8 cellular contexts compared by ENCODE assay signal in the genomic region with DNA sequence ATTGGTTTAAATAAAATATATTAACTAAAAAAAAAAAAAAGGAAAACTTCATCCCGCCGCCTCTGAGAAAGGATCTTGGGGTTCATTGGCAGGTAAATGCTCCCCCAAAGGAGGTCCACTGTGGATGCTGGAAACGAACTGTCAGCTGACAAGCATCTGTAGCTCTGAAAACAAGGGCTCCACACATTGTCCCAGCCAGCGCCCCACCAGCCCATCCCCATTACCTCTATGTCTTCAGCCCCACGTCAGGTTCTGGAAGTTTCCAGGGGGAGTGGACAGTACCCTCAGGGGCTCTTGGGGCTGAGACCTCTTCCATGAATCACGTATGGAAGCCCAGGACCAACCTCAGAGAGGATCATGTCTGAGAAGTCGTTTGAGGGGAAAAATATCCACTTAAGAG.
DNase-seq lines count a peak whose midpoint lies in the region; ATAC-seq and TF ChIP-seq lines count a peak whose summit lies in the region.

No MANE protein-coding gene starts in this region.

- no peaks in the 10 kb centered on the region for H3K27me3 ChIP-seq in adrenal gland
- no peaks in the 10 kb centered on the region for H3K27me3 ChIP-seq in subcutaneous abdominal adipose tissue (ENCODE audit: control insufficient read depth in 5 of 5, insufficient read depth in 4 of 5, low read length in 5 of 5)

- H3K27me3 Mint-ChIP-seq in T-helper 2 cell treated with Interferon-gamma antibody and Interleukin-4, amounts not matched to agents 5 μg/mL and 100 μg/mL, for 36 hours (ENCODE audit: low read depth): peaks cover 2% of the 10 kb centered on the region

- 72 to 85% (median 80%) methylated on average over 7 of the region's 7 CpGs for WGBS in adrenal gland, 4 donors

- no peak overlapping the region for H3K27ac Mint-ChIP-seq in T-helper 2 cell treated with Interferon-gamma antibody and Interleukin-4, amounts not matched to agents 5 μg/mL and 100 μg/mL, for 36 hours

- in situ Hi-C loops in KBM-7 (cut with MboI; ENCODE audit: low pct_unique_long_range_greater_than_20kb, low sequenced_read_pairs): no loop called here

- peak overlapping the region; percentile 80 for H3K4me3 Mint-ChIP-seq in T-helper 2 cell treated with Interferon-gamma antibody and Interleukin-4, amounts not matched to agents 5 μg/mL and 100 μg/mL, for 36 hours

- H3K9me3 ChIP-seq in adrenal gland (replicated peaks in 1 of 3) (no peaks in the 10 kb centered on the region), subcutaneous abdominal adipose tissue (ENCODE audit: control insufficient read depth in 5 of 5, low read length in 5 of 5) (no peaks in the 10 kb centered on the region)

- peaks cover 9 to 30% of the 10 kb centered on the region in 2 donors for H3K4me1 ChIP-seq in adrenal gland (replicated peaks in 1 of 2)
- peaks cover 18 to 83% (median 61%) of the 10 kb centered on the region in 5 donors for H3K4me1 ChIP-seq in subcutaneous abdominal adipose tissue (ENCODE audit: control insufficient read depth in 5 of 5, insufficient read depth in 5 of 5, low read length in 5 of 5)

- no peaks in the 10 kb centered on the region for H3K36me3 ChIP-seq in adrenal gland (replicated peaks in 1 of 2)
- H3K36me3 ChIP-seq in subcutaneous abdominal adipose tissue (ENCODE audit: control insufficient read depth in 5 of 5, insufficient read depth in 5 of 5, low read length in 5 of 5): no peaks in the 10 kb centered on the region

- H3K36me3 Mint-ChIP-seq in T-helper 2 cell treated with Interferon-gamma antibody and Interleukin-4, amounts not matched to agents 5 μg/mL and 100 μg/mL, for 36 hours (ENCODE audit: low read depth): no peaks in the 10 kb centered on the region

- H3K4me3 ChIP-seq in adrenal gland (peak overlapping the region in 1 of 4 donors; percentile 86), subcutaneous abdominal adipose tissue (ENCODE audit: low read depth in 1 of 5, low read length in 5 of 5) (peak overlapping the region; percentile 17 to 82 (median 72))

- peaks cover 10% of the 10 kb centered on the region for H3K4me1 Mint-ChIP-seq in T-helper 2 cell treated with Interferon-gamma antibody and Interleukin-4, amounts not matched to agents 5 μg/mL and 100 μg/mL, for 36 hours (ENCODE audit: low read depth)

- no peak for TF ChIP-seq CTCF in adrenal gland (IDR thresholded peaks at IDR 0.05)

- intact Hi-C loops in adrenal gland (cut with DNase I): no loop called here

- ATAC-seq in left lobe of liver: no peak

- DNase-seq in T-helper 2 cell treated with Interferon-gamma antibody and Interleukin-4, amounts not matched to agents 5 μg/mL and 100 μg/mL, for 36 hours (ENCODE audit: low spot score): no peak
- DNase-seq in T-helper 2 cell: no peak
- peak in 3 of 7 donors; percentile 8 to 47 (median 15) for DNase-seq in adrenal gland
- DNase-seq in left lobe of liver (ENCODE audit: low spot score): peak; percentile 45
- no peak for DNase-seq in HuH-7 (ENCODE audit: low spot score)
- no peak for DNase-seq in KBM-7
- no peak for DNase-seq in activated CD4-positive, alpha-beta T cell treated with anti-CD3 and anti-CD28 coated beads, Interleukin-2, amount 50 U/mL, for 4 hours

- no peak for TF ChIP-seq POLR2A in adrenal gland (IDR thresholded peaks at IDR 0.05)

- peak overlapping the region; percentile 58 to 95 (median 93) for H3K9ac ChIP-seq in subcutaneous abdominal adipose tissue (ENCODE audit: low read length in 5 of 5)

- H3K27ac ChIP-seq in adrenal gland: peak overlapping the region in 4 of 5 donors; percentile 49 to 89 (median 80)
- H3K27ac ChIP-seq in subcutaneous abdominal adipose tissue (ENCODE audit: low read depth, low read length): peak overlapping the region; percentile 96

- H3K9me3 Mint-ChIP-seq in T-helper 2 cell treated with Interferon-gamma antibody and Interleukin-4, amounts not matched to agents 5 μg/mL and 100 μg/mL, for 36 hours: no peaks in the 10 kb centered on the region
